ENCODE assay signal across 12 cellular contexts in genomic region chr10:102710604-102711003, GRCh38. TPM values are rescaled to one million over a fixed set of nuclear protein-coding genes. Genes with fewer than 3 reads are reported as not detected.
DNase-seq lines count a peak whose midpoint lies in the region; ATAC-seq, FAIRE-seq and TF ChIP-seq lines count a peak whose summit lies in the region.
"Had no signal": no experiment of that assay in that cellular context is flagged by ENCODE, and none has a peak within 500 bp of the region (broad histone marks: within the 10 kb centered on the region; RNA-seq: fewer than 3 reads in every experiment).

No MANE protein-coding gene starts in this region.

- POLR2A ChIA-PET in HepG2 (lab: Yijun Ruan, JAX): no interaction called here

- H3K36me3 ChIP-seq in HepG2 (replicated peaks in 1 of 2; ENCODE audit: control insufficient read depth in 1 of 2, insufficient read depth in 2 of 2, low read length in 2 of 2) (no peaks in the 10 kb centered on the region), right lobe of liver (no peaks in the 10 kb centered on the region), sigmoid colon (no peaks in the 10 kb centered on the region)

- H3K9me3 ChIP-seq in HepG2 (ENCODE audit: low read length) (no peaks in the 10 kb centered on the region), right lobe of liver (no peaks in the 10 kb centered on the region), sigmoid colon (no peaks in the 10 kb centered on the region)

- peaks cover 30% of the 10 kb centered on the region for H3K79me2 ChIP-seq in HepG2 (ENCODE audit: insufficient read depth, low read length)

- ATAC-seq in HepG2: no peak
- ATAC-seq in right lobe of liver: no peak
- no peak for ATAC-seq in HG02610 (IDR thresholded peaks at IDR 0.05; ENCODE audit: unreplicated experiment)
- ATAC-seq: right cardiac atrium had no signal

- no peak for TF ChIP-seq CTCF in HepG2 (CRISPR knock-in tag; IDR thresholded peaks at IDR 0.05)
- TF ChIP-seq CTCF in right lobe of liver (IDR thresholded peaks at IDR 0.05): no peak
- peak; percentile 50 for TF ChIP-seq CTCF in type B pancreatic cell (conservative IDR thresholded peaks at IDR 0.05)
- TF ChIP-seq CTCF in sigmoid colon (IDR thresholded peaks at IDR 0.05): no peak

- peaks cover 38% of the 10 kb centered on the region for H3K4me1 Mint-ChIP-seq in type B pancreatic cell (ENCODE audit: unreplicated experiment)

- TF ChIP-seq EP300 in HepG2 (IDR thresholded peaks at IDR 0.05; ENCODE audit: low read depth in 2 of 2, low read length in 2 of 2) (no peak), HepG2 (CRISPR knock-in tag; IDR thresholded peaks at IDR 0.05; ENCODE audit: borderline replicate concordance) (no peak), sigmoid colon (IDR thresholded peaks at IDR 0.05) (no peak)

- 29% methylated on average over 4 of the region's 4 CpGs for WGBS in HepG2 (ENCODE audit: low lambda C conversion rate)
- WGBS in right lobe of liver (ENCODE audit: insufficient coverage, low coverage, low lambda C conversion rate, missing lambda C conversion rate): 57% methylated on average over 4 of the region's 4 CpGs
- 68 to 75% methylated on average over 4 of the region's 4 CpGs for WGBS in sigmoid colon, 2 donors

- H3K27ac ChIP-seq in HepG2 (ENCODE audit: extremely low read length, insufficient read depth, low read length): no peak overlapping the region
- no peak overlapping the region for H3K27ac ChIP-seq in right lobe of liver
- peak overlapping the region in 1 of 4 donors; percentile 6 for H3K27ac ChIP-seq in sigmoid colon

- H3K36me3 Mint-ChIP-seq in type B pancreatic cell: no peaks in the 10 kb centered on the region

- H3K27ac Mint-ChIP-seq in type B pancreatic cell: no peak overlapping the region
- H3K27ac Mint-ChIP-seq: dendritic cell treated with granulocyte-macrophage colony-stimulating factor and Interleukin-4, amounts not matched to agents 40 ng/mL and 50 ng/mL, for 4 days had no signal

- in situ Hi-C loops in HepG2 (cut with HindIII; ENCODE audit: extremely low pct_ligation_motif_present, low pct_unique_long_range_greater_than_20kb): loop anchor here (5.0 kb wide), 1 partner anchor 33 kb away; no protein-coding TSS in a partner anchor

- TF ChIP-seq RAD21 in HepG2 (CRISPR knock-in tag; IDR thresholded peaks at IDR 0.05): no peak

- H3K4me2 ChIP-seq in HepG2 (ENCODE audit: low read depth, low read length): peak overlapping the region; percentile 40; the same call in 1 of the 2 replicates

- no peaks in the 10 kb centered on the region for H4K20me1 ChIP-seq in HepG2 (ENCODE audit: insufficient read depth, low read length)

- H3K4me1 ChIP-seq in HepG2 (ENCODE audit: insufficient read depth, low read length): peaks cover 56% of the 10 kb centered on the region
- H3K4me1 ChIP-seq in right lobe of liver: peaks cover 0 to 15% (median 2%) of the 10 kb centered on the region in 4 donors
- H3K4me1 ChIP-seq in sigmoid colon: peaks cover 0 to 25% (median 15%) of the 10 kb centered on the region in 4 donors

- no peaks in the 10 kb centered on the region for H3K9me3 Mint-ChIP-seq in type B pancreatic cell
- H3K9me3 Mint-ChIP-seq: dendritic cell treated with granulocyte-macrophage colony-stimulating factor and Interleukin-4, amounts not matched to agents 40 ng/mL and 50 ng/mL, for 4 days had no signal

- H2AFZ ChIP-seq in HepG2 (ENCODE audit: low read length): no peak overlapping the region

- FAIRE-seq in HepG2 (lab: Jason Lieb, UNC) (no peak), RCC 7860 (lab: Jason Lieb, UNC) (peak; percentile 44), endometrium (lab: Jason Lieb, UNC) (peak; percentile 57)
- FAIRE-seq: keratinocyte had no signal

- peak overlapping the region; percentile 11 for H3K4me3 Mint-ChIP-seq in type B pancreatic cell
- H3K4me3 Mint-ChIP-seq: dendritic cell treated with granulocyte-macrophage colony-stimulating factor and Interleukin-4, amounts not matched to agents 40 ng/mL and 50 ng/mL, for 4 days had no signal

- H3K27me3 Mint-ChIP-seq in type B pancreatic cell: no peaks in the 10 kb centered on the region
- H3K27me3 Mint-ChIP-seq: dendritic cell treated with granulocyte-macrophage colony-stimulating factor and Interleukin-4, amounts not matched to agents 40 ng/mL and 50 ng/mL, for 4 days had no signal

- no TSS peak for BruUV-seq in HepG2 (replicated peaks; lab: Mats Ljungman, UMichigan)

- TF ChIP-seq POLR2A in HepG2 (IDR thresholded peaks at IDR 0.05; ENCODE audit: insufficient read depth in 1 of 2, low read depth in 2 of 2, low read length in 2 of 2) (no peak), right lobe of liver (IDR thresholded peaks at IDR 0.05) (no peak), sigmoid colon (IDR thresholded peaks at IDR 0.05) (no peak)

- no peaks in the 10 kb centered on the region; a peak in 1 of 5 replicates for H3K27me3 ChIP-seq in HepG2 (ENCODE audit: control insufficient read depth in 1 of 2, insufficient read depth in 2 of 2, low read length in 2 of 2)
- H3K27me3 ChIP-seq in right lobe of liver: no peaks in the 10 kb centered on the region
- no peaks in the 10 kb centered on the region for H3K27me3 ChIP-seq in sigmoid colon

- H3K4me3 ChIP-seq in HepG2 (replicated peaks in 1 of 3; ENCODE audit: insufficient read depth in 1 of 3, low read depth in 2 of 3, low read length in 3 of 3): no peak overlapping the region
- H3K4me3 ChIP-seq in right lobe of liver: no peak overlapping the region
- H3K4me3 ChIP-seq in sigmoid colon: no peak overlapping the region

- intact Hi-C loops in HepG2 (cut with micrococcal nuclease; ENCODE audit: unreplicated experiment) (loop anchor here (10.0 kb wide), 1 partner anchor 344 kb away; no protein-coding TSS in a partner anchor), right lobe of liver (cut with DNase I) (no loop called here), sigmoid colon (cut with DNase I) (no loop called here)

- DNase-seq in HepG2 (ENCODE audit: low spot score): peak; percentile 67
- no peak for DNase-seq in right lobe of liver
- DNase-seq in RCC 7860 (ENCODE audit: low spot score): peak; percentile 53
- peak; percentile 4 for DNase-seq in type B pancreatic cell (ENCODE audit: extremely low spot score, unreplicated experiment)
- no peak for DNase-seq in hypothalamus (lab: John Stamatoyannopoulos, UW)
- no peak for DNase-seq in sigmoid colon
- DNase-seq: COR-L47, right cardiac atrium had no signal

- CTCF ChIA-PET in HepG2 (lab: Yijun Ruan, JAX; ENCODE audit: low intra/inter-chr PET ratio, low total read pairs): no interaction called here

- no peak overlapping the region for H3K9ac ChIP-seq in HepG2 (ENCODE audit: insufficient read depth, low read depth, low read length)

RNA-seq across cellular contexts. Expression of gene ARL3, which starts 3.6 kb away (rescaled TPM):
- 6.6 and 10.0 TPM in 2 replicates for total RNA-seq in HepG2 (2016; rRNA removed; fragmentation: Illumina TruSeq; extraction: Trizol)
- 2.5 and 2.7 TPM in 2 replicates for total RNA-seq in HepG2 (2016; cell fraction: cytosol; rRNA removed; fragmentation: Illumina TruSeq; extraction: Trizol; ENCODE audit: low read depth)
- 6.6 and 10.2 TPM in 2 replicates for total RNA-seq in HepG2 (2016; cell fraction: insoluble cytoplasmic fraction; rRNA removed; fragmentation: Illumina TruSeq; extraction: Trizol)
- 3.3 and 3.5 TPM in 2 replicates for total RNA-seq in HepG2 (2016; cell fraction: membrane; rRNA removed; fragmentation: Illumina TruSeq; extraction: Trizol)
- 2.8 and 3.0 TPM in 2 replicates for total RNA-seq in HepG2 (2016; cell fraction: nucleus; rRNA removed; fragmentation: Illumina TruSeq; extraction: Trizol)
- polyA plus RNA-seq in HepG2 (2011; rRNA removed): 3.9 and 5.2 TPM in 2 replicates
- 2.9 and 3.4 TPM in 2 replicates for polyA plus RNA-seq in HepG2 (2011; cell fraction: cytosol; rRNA removed)
- polyA plus RNA-seq in HepG2 (2011; cell fraction: nucleus; rRNA removed): 1.2 and 1.4 TPM in 2 replicates
- polyA plus RNA-seq in HepG2 (2012): 5.8 TPM in 2 replicates
- 3.3 and 3.9 TPM in 2 replicates for polyA plus RNA-seq in HepG2 (2016; cell fraction: cytosol; fragmentation: Illumina TruSeq; extraction: Trizol; ENCODE audit: low read depth)
- 10.6 and 12.6 TPM in 2 replicates for polyA plus RNA-seq in HepG2 (2016; cell fraction: insoluble cytoplasmic fraction; fragmentation: Illumina TruSeq; extraction: Trizol; ENCODE audit: low read depth)
- polyA plus RNA-seq in HepG2 (2016; cell fraction: membrane; fragmentation: Illumina TruSeq; extraction: Trizol; ENCODE audit: low read depth): 2.9 and 3.5 TPM in 2 replicates
- 4.1 and 5.5 TPM in 2 replicates for polyA plus RNA-seq in HepG2 (2016; cell fraction: nucleus; fragmentation: Illumina TruSeq; extraction: Trizol; ENCODE audit: insufficient read depth, low read depth)
- polyA minus RNA-seq in HepG2 (2011; rRNA and poly(A)+ RNA removed; ENCODE audit: low replicate concordance): 0.94 and 3.1 TPM in 2 replicates
- 1.3 and 1.5 TPM in 2 replicates for polyA minus RNA-seq in HepG2 (2011; cell fraction: cytosol; rRNA and poly(A)+ RNA removed)
- polyA minus RNA-seq in HepG2 (2011; cell fraction: nucleus; rRNA and poly(A)+ RNA removed): 1.4 and 1.7 TPM in 2 replicates
- total RNA-seq in right lobe of liver: 1 to 10 TPM; 1.1 to 3.3 (median 2.3) TPM
- total RNA-seq in type B pancreatic cell (ENCODE audit: low replicate concordance): 12.2 and 15.8 TPM in 2 replicates
- 10 to 100 TPM in 2 of 4 donors, 1 to 10 TPM in 2; 7.3 to 12.0 (median 9.3) TPM for total RNA-seq in sigmoid colon
- 1 to 10 TPM; 4.6 to 8.4 (median 5.4) TPM for polyA plus RNA-seq in sigmoid colon

RNA-seq across cellular contexts. Expression of gene SFXN2, which starts 3.8 kb away (rescaled TPM):
- total RNA-seq in HepG2 (2016; rRNA removed; fragmentation: Illumina TruSeq; extraction: Trizol) (20.6 and 21.1 TPM in 2 replicates), right lobe of liver (10 to 100 TPM in 4 of 6 experiments, 1 to 10 TPM in 2; 7.1 to 29.7 (median 16.5) TPM), type B pancreatic cell (ENCODE audit: low replicate concordance) (27.8 and 35.8 TPM in 2 replicates), sigmoid colon (1 to 10 TPM in 2 of 4 donors, under 1 TPM in 2; 0.66 to 6.1 (median 1.5) TPM)
- total RNA-seq in HepG2 (2016; cell fraction: cytosol; rRNA removed; fragmentation: Illumina TruSeq; extraction: Trizol; ENCODE audit: low read depth): 3.3 and 5.4 TPM in 2 replicates
- total RNA-seq in HepG2 (2016; cell fraction: insoluble cytoplasmic fraction; rRNA removed; fragmentation: Illumina TruSeq; extraction: Trizol): 20.6 and 21.4 TPM in 2 replicates
- total RNA-seq in HepG2 (2016; cell fraction: membrane; rRNA removed; fragmentation: Illumina TruSeq; extraction: Trizol): 11.4 and 11.6 TPM in 2 replicates
- total RNA-seq in HepG2 (2016; cell fraction: nucleus; rRNA removed; fragmentation: Illumina TruSeq; extraction: Trizol): 28.0 and 31.8 TPM in 2 replicates
- polyA plus RNA-seq in HepG2 (2011; rRNA removed) (12.8 and 13.2 TPM in 2 replicates), sigmoid colon (10 to 100 TPM in 1 of 3 donors, 1 to 10 TPM in 2; 2.4 to 11.6 (median 3.0) TPM)
- polyA plus RNA-seq in HepG2 (2011; cell fraction: cytosol; rRNA removed): 5.4 and 6.9 TPM in 2 replicates
- polyA plus RNA-seq in HepG2 (2011; cell fraction: nucleus; rRNA removed): 22.9 and 27.4 TPM in 2 replicates
- polyA plus RNA-seq in HepG2 (2012): 3.6 and 9.3 TPM in 2 replicates
- polyA plus RNA-seq in HepG2 (2016; cell fraction: cytosol; fragmentation: Illumina TruSeq; extraction: Trizol; ENCODE audit: low read depth): 3.8 and 4.0 TPM in 2 replicates
- 19.3 and 19.8 TPM in 2 replicates for polyA plus RNA-seq in HepG2 (2016; cell fraction: insoluble cytoplasmic fraction; fragmentation: Illumina TruSeq; extraction: Trizol; ENCODE audit: low read depth)
- 7.4 and 7.7 TPM in 2 replicates for polyA plus RNA-seq in HepG2 (2016; cell fraction: membrane; fragmentation: Illumina TruSeq; extraction: Trizol; ENCODE audit: low read depth)
- 35.9 and 39.3 TPM in 2 replicates for polyA plus RNA-seq in HepG2 (2016; cell fraction: nucleus; fragmentation: Illumina TruSeq; extraction: Trizol; ENCODE audit: insufficient read depth, low read depth)
- polyA minus RNA-seq in HepG2 (2011; rRNA and poly(A)+ RNA removed; ENCODE audit: low replicate concordance): 40.1 and 60.7 TPM in 2 replicates
- polyA minus RNA-seq in HepG2 (2011; cell fraction: cytosol; rRNA and poly(A)+ RNA removed): 4.2 and 4.6 TPM in 2 replicates
- polyA minus RNA-seq in HepG2 (2011; cell fraction: nucleus; rRNA and poly(A)+ RNA removed): 22.6 and 30.6 TPM in 2 replicates

RNA-seq across cellular contexts. Expression of gene WBP1L, which starts 33.1 kb away (rescaled TPM):
- 8.3 and 11.6 TPM in 2 replicates for total RNA-seq in HepG2 (2016; rRNA removed; fragmentation: Illumina TruSeq; extraction: Trizol)
- 4.0 and 4.2 TPM in 2 replicates for total RNA-seq in HepG2 (2016; cell fraction: cytosol; rRNA removed; fragmentation: Illumina TruSeq; extraction: Trizol; ENCODE audit: low read depth)
- total RNA-seq in HepG2 (2016; cell fraction: insoluble cytoplasmic fraction; rRNA removed; fragmentation: Illumina TruSeq; extraction: Trizol): 8.5 and 10.6 TPM in 2 replicates
- total RNA-seq in HepG2 (2016; cell fraction: membrane; rRNA removed; fragmentation: Illumina TruSeq; extraction: Trizol): 15.7 and 18.8 TPM in 2 replicates
- 6.4 and 7.2 TPM in 2 replicates for total RNA-seq in HepG2 (2016; cell fraction: nucleus; rRNA removed; fragmentation: Illumina TruSeq; extraction: Trizol)
- polyA plus RNA-seq in HepG2 (2011; rRNA removed): 12.3 and 14.9 TPM in 2 replicates
- 18.7 and 19.4 TPM in 2 replicates for polyA plus RNA-seq in HepG2 (2011; cell fraction: cytosol; rRNA removed)
- polyA plus RNA-seq in HepG2 (2011; cell fraction: nucleus; rRNA removed): 8.0 and 9.0 TPM in 2 replicates
- 11.9 and 14.7 TPM in 2 replicates for polyA plus RNA-seq in HepG2 (2012)
- 2.6 and 2.8 TPM in 2 replicates for polyA plus RNA-seq in HepG2 (2016; cell fraction: cytosol; fragmentation: Illumina TruSeq; extraction: Trizol; ENCODE audit: low read depth)
- polyA plus RNA-seq in HepG2 (2016; cell fraction: insoluble cytoplasmic fraction; fragmentation: Illumina TruSeq; extraction: Trizol; ENCODE audit: low read depth): 10.0 and 11.7 TPM in 2 replicates
- 10.4 and 14.8 TPM in 2 replicates for polyA plus RNA-seq in HepG2 (2016; cell fraction: membrane; fragmentation: Illumina TruSeq; extraction: Trizol; ENCODE audit: low read depth)
- 9.0 and 9.1 TPM in 2 replicates for polyA plus RNA-seq in HepG2 (2016; cell fraction: nucleus; fragmentation: Illumina TruSeq; extraction: Trizol; ENCODE audit: insufficient read depth, low read depth)
- polyA minus RNA-seq in HepG2 (2011; rRNA and poly(A)+ RNA removed; ENCODE audit: low replicate concordance): 33.2 and 39.2 TPM in 2 replicates
- polyA minus RNA-seq in HepG2 (2011; cell fraction: cytosol; rRNA and poly(A)+ RNA removed): 12.8 and 18.7 TPM in 2 replicates
- 6.4 and 8.5 TPM in 2 replicates for polyA minus RNA-seq in HepG2 (2011; cell fraction: nucleus; rRNA and poly(A)+ RNA removed)
- total RNA-seq in right lobe of liver: 10 to 100 TPM; 24.1 to 58.4 (median 32.8) TPM
- 40.3 and 80.4 TPM in 2 replicates for total RNA-seq in type B pancreatic cell (ENCODE audit: low replicate concordance)
- total RNA-seq in sigmoid colon: 100 to 1,000 TPM in 2 of 4 donors, 10 to 100 TPM in 2; 83.8 to 148 (median 115) TPM
- 10 to 100 TPM; 22.9 to 39.3 (median 25.8) TPM for polyA plus RNA-seq in sigmoid colon

Comparison
In these comparisons a context has a peak if more than half of its experiments do, and no peak if none do; other contexts are left out.
1. DNase-seq: peak in HepG2 (single experiment), RCC 7860 (single experiment) and type B pancreatic cell (single experiment); none in right lobe of liver (0 of 3), hypothalamus (0 of 51) and sigmoid colon (single experiment).